In genomic region chr12:15186593-15186992, GRCh38 we compare ENCODE assay signal across 17 cellular contexts. TPM values are rescaled to one million over a fixed set of nuclear protein-coding genes. Genes with fewer than 3 reads are reported as not detected.
A peak's percentile ranks its signal among the peaks of the same experiment; 100 is the strongest.
DNase-seq lines count a peak whose midpoint lies in the region; ATAC-seq and TF ChIP-seq lines count a peak whose summit lies in the region.
"Had no signal": no experiment of that assay in that cellular context is flagged by ENCODE, and none has a peak within 500 bp of the region (broad histone marks: within the 10 kb centered on the region; RNA-seq: fewer than 3 reads in every experiment).

No MANE protein-coding gene starts in this region.

- H3K27me3 ChIP-seq in adrenal gland (no peaks in the 10 kb centered on the region), uterus (no peaks in the 10 kb centered on the region), PC-9 (ENCODE audit: insufficient read depth, low read depth) (no peaks in the 10 kb centered on the region)

- no peaks in the 10 kb centered on the region for H3K27me3 Mint-ChIP-seq in nephron (ENCODE audit: low read depth)

- H3K27ac ChIP-seq in adrenal gland, result peak overlapping the region in 3 of 5 donors; percentile 23 to 59 (median 39)
- H3K27ac ChIP-seq in uterus, result peak overlapping the region; percentile 83 to 95
- no peak overlapping the region for H3K27ac ChIP-seq in PC-9

- no peaks in the 10 kb centered on the region for H4K20me1 ChIP-seq in PC-9 (ENCODE audit: insufficient read depth)

- no peak overlapping the region for H2AFZ ChIP-seq in PC-9

- no peak overlapping the region for H3K4me2 ChIP-seq in PC-9

- no peaks in the 10 kb centered on the region for H3K36me3 Mint-ChIP-seq in nephron (ENCODE audit: low read depth)
- H3K36me3 Mint-ChIP-seq: activated naive CD8-positive, alpha-beta T cell had no signal

- DNase-seq in Right ventricle myocardium inferior (ENCODE audit: missing footprints) (no peak), cardiac septum (ENCODE audit: low spot score) (no peak), adrenal gland (peak in 6 of 7 donors; percentile 52 to 81 (median 54)), uterus (no peak), ACHN (no peak), PC-9 (no peak)
- no peak for DNase-seq in stimulated activated CD4-positive, alpha-beta T cell treated with anti-CD3 and anti-CD28 coated beads, Interleukin-1b, Interleukin-23, amount 100 ng/mL, for 48 hours
- DNase-seq: activated CD4-positive, alpha-beta T cell treated with anti-CD3 and anti-CD28 coated beads for 48 hours; activated T-cell treated with anti-CD3 and anti-CD28 coated beads for 4 hours; caudate nucleus; KG1; mesenchymal stem cell; NCI-H510A treated with DMSO at 0.1 percent for 48 hours; stimulated activated CD4-positive, alpha-beta T cell treated with anti-CD3 and anti-CD28 coated beads, Interleukin-12 subunit alpha, Interleukin-12 subunit beta, amount 100 ng/mL, for 4 hours had no signal

- BruUV-seq in PC-9 (replicated peaks; lab: Mats Ljungman, UMichigan), result no TSS peak

- H3K9me2 ChIP-seq in PC-9 (ENCODE audit: insufficient read depth), result no peaks in the 10 kb centered on the region

- H3K27ac Mint-ChIP-seq in nephron, result peak overlapping the region; percentile 88 to 94 (median 91)
- H3K27ac Mint-ChIP-seq: activated naive CD8-positive, alpha-beta T cell; T-helper 2 cell treated with Interferon-gamma antibody and Interleukin-4, amounts not matched to agents 5 μg/mL and 100 μg/mL, for 36 hours had no signal

- H3K36me3 ChIP-seq in adrenal gland (replicated peaks in 1 of 2) (no peaks in the 10 kb centered on the region), uterus (no peaks in the 10 kb centered on the region), PC-9 (ENCODE audit: low read depth) (no peaks in the 10 kb centered on the region)

- H3K9me3 Mint-ChIP-seq in nephron, result no peaks in the 10 kb centered on the region
- H3K9me3 Mint-ChIP-seq: T-helper 2 cell treated with Interferon-gamma antibody and Interleukin-4, amounts not matched to agents 5 μg/mL and 100 μg/mL, for 36 hours had no signal

- peaks cover 33% of the 10 kb centered on the region for H3K4me1 Mint-ChIP-seq in nephron

- TF ChIP-seq POLR2A in adrenal gland (IDR thresholded peaks at IDR 0.05) (no peak), uterus (IDR thresholded peaks at IDR 0.05) (no peak)

- peak; percentile 63 for ATAC-seq in Right ventricle myocardium inferior

- TF ChIP-seq CTCF in adrenal gland (IDR thresholded peaks at IDR 0.05) (no peak), nephron (IDR thresholded peaks at IDR 0.05; ENCODE audit: unreplicated experiment in 3 of 3) (no peak), uterus (IDR thresholded peaks at IDR 0.05) (no peak), PC-9 (conservative IDR thresholded peaks at IDR 0.05) (no peak)

- H3K79me2 ChIP-seq in PC-9 (ENCODE audit: low read depth), result no peaks in the 10 kb centered on the region

- in situ Hi-C loops in ACHN (cut with HindIII; ENCODE audit: low pct_ligation_motif_present, low pct_unique_long_range_greater_than_20kb, low sequenced_read_pairs), result no loop called here

- no peak overlapping the region for H3K4me3 Mint-ChIP-seq in nephron
- H3K4me3 Mint-ChIP-seq: activated naive CD8-positive, alpha-beta T cell; T-helper 2 cell treated with Interferon-gamma antibody and Interleukin-4, amounts not matched to agents 5 μg/mL and 100 μg/mL, for 36 hours had no signal

- WGBS in adrenal gland, 4 donors, result 6 to 18% (median 11%) methylated on average over 1 of the region's 1 CpG

- POLR2A ChIA-PET in PC-9 (lab: Charles Lee; ENCODE audit: unreplicated experiment), result no interaction called here

- H3F3A ChIP-seq in PC-9 (ENCODE audit: insufficient read depth, low read depth), result no peaks in the 10 kb centered on the region

- intact Hi-C loops in Right ventricle myocardium inferior (cut with DNase I), result no loop called here
- intact Hi-C loops in cardiac septum (cut with DNase I), result no loop called here
- intact Hi-C loops in adrenal gland (cut with DNase I), result no loop called here
- intact Hi-C loops in uterus (cut with DNase I; ENCODE audit: low total_unique reads), result no loop called here
- intact Hi-C loops in PC-9 (cut with micrococcal nuclease; ENCODE audit: unreplicated experiment), result no loop called here

- CTCF ChIA-PET in PC-9 (lab: Charles Lee), result interaction anchor here (0.7 to 1.2 kb wide), 2 partner anchors 9 to 34 kb away, joined by 3 read pairs; partner anchors contain the start of gene RERG

- H3K4me3 ChIP-seq in adrenal gland (no peak overlapping the region), uterus (no peak overlapping the region), PC-9 (no peak overlapping the region)

- peaks cover 39 to 47% of the 10 kb centered on the region in 2 donors for H3K4me1 ChIP-seq in adrenal gland (replicated peaks in 1 of 2)
- peaks cover 9 to 20% of the 10 kb centered on the region in 2 donors for H3K4me1 ChIP-seq in uterus
- no peaks in the 10 kb centered on the region for H3K4me1 ChIP-seq in PC-9 (replicated peaks; ENCODE audit: insufficient read depth)

- no peaks in the 10 kb centered on the region for H3K9me3 ChIP-seq in adrenal gland (replicated peaks in 1 of 3)
- H3K9me3 ChIP-seq in uterus, result no peaks in the 10 kb centered on the region
- H3K9me3 ChIP-seq in PC-9 (ENCODE audit: insufficient read depth, low read depth), result no peaks in the 10 kb centered on the region

RNA-seq across cellular contexts. Expression of gene RERG, which starts 34.6 kb away (rescaled TPM):
- total RNA-seq in Right ventricle myocardium inferior (4.0 TPM), cardiac septum (3.1 TPM), adrenal gland (100 to 1,000 TPM in 3 of 8 donors, 10 to 100 TPM in 5; 20.4 to 146 (median 87.9) TPM), uterus (100 to 1,000 TPM in 3 of 4 donors, 10 to 100 TPM in 1; 61.6 to 236 (median 150) TPM), PC-9 (2021) (0.50 and 1.4 TPM in 2 replicates)
- polyA plus RNA-seq in adrenal gland, result 10 to 100 TPM; 33.5 to 47.9 (median 39.3) TPM

Comparison
In these comparisons a context has a peak if more than half of its experiments do, and no peak if none do; other contexts are left out.
1. DNase-seq: peak in adrenal gland (6 of 7); none in Right ventricle myocardium inferior (single experiment), cardiac septum (single experiment), uterus (0 of 2), ACHN (single experiment), stimulated activated CD4-positive, alpha-beta T cell treated with anti-CD3 and anti-CD28 coated beads, Interleukin-1b, Interleukin-23, amount 100 ng/mL, for 48 hours (single experiment) and PC-9 (0 of 2).